ENCODE assay signal across 8 cellular contexts in genomic region chr21:32772281-32773047, GRCh38. TPM values are rescaled to one million over a fixed set of nuclear protein-coding genes. Genes with fewer than 3 reads are reported as not detected.
DNase-seq lines count a peak whose midpoint lies in the region; ATAC-seq and TF ChIP-seq lines count a peak whose summit lies in the region.

No MANE protein-coding gene starts in this region.

- H3K4me1 ChIP-seq in gastroesophageal sphincter, result peaks cover 10 to 43% (median 12%) of the 10 kb centered on the region in 3 donors

- no peaks in the 10 kb centered on the region for H3K9me3 ChIP-seq in gastroesophageal sphincter

- no peak for TF ChIP-seq POLR2A in gastroesophageal sphincter (IDR thresholded peaks at IDR 0.05)

- peak overlapping the region; percentile 62 to 89 for H3K4me3 ChIP-seq in gastroesophageal sphincter

- H3K27ac ChIP-seq in gastroesophageal sphincter, result peak overlapping the region; percentile 89 to 96 (median 94)

- no peaks in the 10 kb centered on the region for H3K27me3 ChIP-seq in gastroesophageal sphincter

- no peak for TF ChIP-seq EP300 in gastroesophageal sphincter (IDR thresholded peaks at IDR 0.05)

- ATAC-seq in gastroesophageal sphincter (no peak), GM18870 (IDR thresholded peaks at IDR 0.05; ENCODE audit: unreplicated experiment) (no peak)

- no peak for TF ChIP-seq CTCF in gastroesophageal sphincter (IDR thresholded peaks at IDR 0.05)

- peaks cover 0 to 2% of the 10 kb centered on the region in 2 donors for H3K36me3 ChIP-seq in gastroesophageal sphincter

- peak; percentile 19 for DNase-seq in SKM-1 treated with dmso at 0.1 percent for 144 hours (lab: John Stamatoyannopoulos, UW; ENCODE audit: unreplicated experiment)
- no peak for DNase-seq in SKM-1 (lab: John Stamatoyannopoulos, UW; ENCODE audit: unreplicated experiment)
- peak; percentile 81 for DNase-seq in OCI-M1 (lab: John Stamatoyannopoulos, UW)
- DNase-seq in activated T-helper 9 cell treated with anti-CD3 and anti-CD28 coated beads, Interleukin-2, amount 50 U/mL, for 16 hours (ENCODE audit: low read depth), result peak; percentile 57
- DNase-seq in renal cortical epithelial cell (ENCODE audit: low read depth), result peak; percentile 70
- no peak for DNase-seq in NCI-H446 (lab: John Stamatoyannopoulos, UW)

- 39 to 40% methylated on average over 12 to 13 of the region's 13 CpGs for WGBS in gastroesophageal sphincter (ENCODE audit: low coverage in 1 of 2), 2 donors

RNA-seq across cellular contexts. Expression of gene PAXBP1, which starts 0.9 kb away (rescaled TPM):
- total RNA-seq in gastroesophageal sphincter, result 10 to 100 TPM; 21.0 to 49.8 (median 33.9) TPM
- 15.6 and 30.4 TPM in 2 replicates for total RNA-seq in renal cortical epithelial cell

RNA-seq across cellular contexts. Expression of gene SYNJ1, which starts 44.7 kb away (rescaled TPM):
- total RNA-seq in gastroesophageal sphincter, result 10 to 100 TPM in 2 of 4 donors, 1 to 10 TPM in 2; 8.8 to 12.4 (median 10.2) TPM
- 0.69 and 13.1 TPM in 2 replicates for total RNA-seq in renal cortical epithelial cell

Comparison
In these comparisons a context has a peak if more than half of its experiments do, and no peak if none do; other contexts are left out.
1. DNase-seq: peak in SKM-1 treated with dmso at 0.1 percent for 144 hours (single experiment), OCI-M1 (single experiment), activated T-helper 9 cell treated with anti-CD3 and anti-CD28 coated beads, Interleukin-2, amount 50 U/mL, for 16 hours (single experiment) and renal cortical epithelial cell (single experiment); none in SKM-1 (single experiment) and NCI-H446 (0 of 2).